Comparison of ENCODE assay signal across 8 cellular contexts in the genomic region with DNA sequence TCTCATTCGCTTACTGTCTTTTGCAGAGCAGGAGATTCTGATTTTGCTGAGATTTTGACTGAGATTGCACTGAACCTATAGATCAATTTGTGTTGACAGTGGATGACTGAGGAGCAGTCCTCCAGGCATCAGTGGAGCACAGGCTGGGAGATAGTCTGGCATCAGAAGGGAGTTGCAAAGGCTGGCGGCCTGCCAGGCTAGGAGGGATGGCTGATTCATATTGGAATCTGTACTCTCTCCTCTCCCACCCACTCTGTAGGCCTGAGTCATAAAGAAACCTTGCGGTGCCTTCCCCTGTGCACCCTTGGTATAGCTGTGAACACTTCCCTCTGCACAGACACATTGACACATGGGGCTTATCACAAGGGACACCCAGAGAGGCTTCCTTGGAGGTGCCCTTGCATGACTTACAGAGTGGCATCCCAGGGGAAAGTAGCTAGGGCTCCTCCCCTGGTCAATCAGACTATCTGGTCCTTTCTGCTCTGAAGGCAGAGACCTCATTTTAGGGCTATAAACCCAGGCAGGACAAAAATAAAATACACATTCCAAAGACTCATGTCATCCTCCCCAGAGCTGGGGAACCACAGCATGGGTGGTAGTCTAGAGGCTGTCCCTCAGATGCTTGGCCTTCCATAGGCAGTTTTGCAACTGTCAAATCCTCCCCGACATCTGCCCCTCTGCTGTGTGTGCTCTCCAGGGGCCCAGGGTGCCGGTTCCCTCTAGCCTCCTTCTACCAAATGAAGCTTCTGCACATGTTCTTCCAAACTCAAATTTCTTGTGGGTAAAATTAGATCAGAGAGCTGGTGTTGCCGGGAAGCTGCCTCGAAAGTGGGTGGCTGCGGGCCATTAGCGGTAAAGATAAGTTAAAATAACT. TPM values are rescaled to one million over a fixed set of nuclear protein-coding genes. Genes with fewer than 3 reads are reported as not detected.
DNase-seq lines count a peak whose midpoint lies in the region; ATAC-seq and TF ChIP-seq lines count a peak whose summit lies in the region.

No MANE protein-coding gene starts in this region.

- no peaks in the 10 kb centered on the region for H3K36me3 ChIP-seq in SJSA1
- H3K36me3 ChIP-seq in kidney epithelial cell (ENCODE audit: control insufficient read depth, insufficient read depth, low read length): no peaks in the 10 kb centered on the region

- peaks cover 66% of the 10 kb centered on the region for H3K4me1 ChIP-seq in SJSA1 (replicated peaks)

- H3K4me3 ChIP-seq in SJSA1: no peak overlapping the region
- no peak overlapping the region for H3K4me3 ChIP-seq in kidney epithelial cell (ENCODE audit: low read depth, low read length)

- H3K27ac ChIP-seq in SJSA1: peak overlapping the region; percentile 78

- intact Hi-C loops in Right ventricle myocardium inferior (cut with DNase I) (no loop called here), cardiac septum (cut with DNase I) (loop anchor here (2.0 to 5.0 kb wide), 2 partner anchors 37 to 67 kb away; partner anchors contain the start of gene EEPD1)

- TF ChIP-seq CTCF in kidney epithelial cell (IDR thresholded peaks at IDR 0.05; ENCODE audit: insufficient read depth, low read length, poor library complexity, severe bottlenecking): no peak

- no peaks in the 10 kb centered on the region for H3K9me3 ChIP-seq in SJSA1 (replicated peaks)

- H3K27me3 ChIP-seq in SJSA1 (replicated peaks) (no peaks in the 10 kb centered on the region), kidney epithelial cell (ENCODE audit: control insufficient read depth, insufficient read depth, low read length) (no peaks in the 10 kb centered on the region)

- peak; percentile 57 for ATAC-seq in Right ventricle myocardium inferior
- ATAC-seq in HG03066 (IDR thresholded peaks at IDR 0.05; ENCODE audit: low read depth, unreplicated experiment): peak; percentile 100

- DNase-seq in Right ventricle myocardium inferior (ENCODE audit: missing footprints) (no peak), cardiac septum (ENCODE audit: low spot score) (no peak), SJSA1 (ENCODE audit: low read depth in 1 of 2, low spot score in 2 of 2) (peak; percentile 98), amniotic epithelial cell (ENCODE audit: low read depth) (peak; percentile 97), kidney epithelial cell (ENCODE audit: low read depth) (peak; percentile 94), NCI-H526 (lab: John Stamatoyannopoulos, UW) (no peak)
- DNase-seq in stimulated activated CD8-positive, alpha-beta memory T cell treated with anti-CD3 and anti-CD28 coated beads, Interleukin-12 subunit alpha, Interleukin-12 subunit beta, amount 100 ng/mL, for 1 hour (ENCODE audit: low read depth): peak; percentile 22

RNA-seq across cellular contexts. Expression of gene EEPD1, which starts 37.4 kb away (rescaled TPM):
- total RNA-seq in Right ventricle myocardium inferior (11.5 TPM), cardiac septum (6.6 TPM), kidney epithelial cell (7.8 and 8.7 TPM in 2 replicates)
- total RNA-seq in SJSA1 (2014; rRNA removed; shearing (Covaris generic)): 12.4 and 27.6 TPM in 2 replicates

Comparison
In these comparisons a context has a peak if more than half of its experiments do, and no peak if none do; other contexts are left out.
1. DNase-seq: peak in SJSA1 (2 of 2), amniotic epithelial cell (single experiment), kidney epithelial cell (single experiment) and stimulated activated CD8-positive, alpha-beta memory T cell treated with anti-CD3 and anti-CD28 coated beads, Interleukin-12 subunit alpha, Interleukin-12 subunit beta, amount 100 ng/mL, for 1 hour (single experiment); none in Right ventricle myocardium inferior (single experiment), cardiac septum (single experiment) and NCI-H526 (0 of 2).